In the genomic region with DNA sequence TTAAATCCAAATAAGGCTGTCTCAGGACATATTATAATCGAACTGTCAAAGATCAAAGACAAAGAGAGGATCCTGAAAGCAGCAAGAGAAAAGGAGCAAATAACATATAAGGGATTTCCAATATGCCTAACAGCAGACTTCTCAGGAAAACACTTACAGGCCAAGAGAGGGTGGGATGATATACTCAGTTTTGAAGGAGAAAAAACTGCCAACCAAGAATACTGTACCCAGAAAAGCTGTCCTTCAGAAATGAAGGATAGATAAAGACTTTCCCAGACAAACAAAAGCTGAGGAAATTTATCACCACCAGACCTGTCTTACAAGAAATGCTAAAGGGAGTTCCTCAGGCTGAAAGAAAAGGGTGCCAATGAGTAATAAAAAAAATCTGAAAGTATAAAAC, we compare ENCODE assay signal across 23 cellular contexts.
"Had no signal": no experiment of that assay in that cellular context is flagged by ENCODE, and none has a peak within 500 bp of the region (broad histone marks: within the 10 kb centered on the region; RNA-seq: fewer than 3 reads in every experiment).

No MANE protein-coding gene starts in this region.

- DNase-seq: colonic mucosa; cortex of kidney; dermis blood vessel endothelial cell; dorsolateral prefrontal cortex; effector CD4-positive, alpha-beta T cell; effector CD8-positive, alpha-beta T cell; effector memory CD4-positive, alpha-beta T cell; effector memory CD8-positive, alpha-beta T cell; endodermal cell; erythroblast; esophagus squamous epithelium; foreskin fibroblast; foreskin keratinocyte; foreskin melanocyte; gastrocnemius medialis; glutamatergic neuron; head of caudate nucleus; heart left ventricle; heart right ventricle had no signal

- H3K36me3 ChIP-seq: colonic mucosa, esophagus muscularis mucosa, esophagus squamous epithelium, gastrocnemius medialis, gastroesophageal sphincter, heart left ventricle, heart right ventricle had no signal

- H3K27ac ChIP-seq: colonic mucosa, coronary artery, dorsolateral prefrontal cortex, epithelial cell of prostate, esophagus muscularis mucosa, esophagus squamous epithelium, foreskin keratinocyte, gastrocnemius medialis, gastroesophageal sphincter, heart left ventricle, heart right ventricle had no signal

- H3K4me3 ChIP-seq: colonic mucosa, coronary artery, dorsolateral prefrontal cortex, esophagus muscularis mucosa, esophagus squamous epithelium, gastrocnemius medialis, gastroesophageal sphincter, heart left ventricle, heart right ventricle had no signal

- H3K4me1 ChIP-seq: colonic mucosa, esophagus muscularis mucosa, esophagus squamous epithelium, foreskin keratinocyte, gastrocnemius medialis, gastroesophageal sphincter, heart left ventricle, heart right ventricle had no signal

- H3K9me3 ChIP-seq: colonic mucosa, gastrocnemius medialis had no signal
